7 cellular contexts compared by ENCODE assay signal in the genomic region with DNA sequence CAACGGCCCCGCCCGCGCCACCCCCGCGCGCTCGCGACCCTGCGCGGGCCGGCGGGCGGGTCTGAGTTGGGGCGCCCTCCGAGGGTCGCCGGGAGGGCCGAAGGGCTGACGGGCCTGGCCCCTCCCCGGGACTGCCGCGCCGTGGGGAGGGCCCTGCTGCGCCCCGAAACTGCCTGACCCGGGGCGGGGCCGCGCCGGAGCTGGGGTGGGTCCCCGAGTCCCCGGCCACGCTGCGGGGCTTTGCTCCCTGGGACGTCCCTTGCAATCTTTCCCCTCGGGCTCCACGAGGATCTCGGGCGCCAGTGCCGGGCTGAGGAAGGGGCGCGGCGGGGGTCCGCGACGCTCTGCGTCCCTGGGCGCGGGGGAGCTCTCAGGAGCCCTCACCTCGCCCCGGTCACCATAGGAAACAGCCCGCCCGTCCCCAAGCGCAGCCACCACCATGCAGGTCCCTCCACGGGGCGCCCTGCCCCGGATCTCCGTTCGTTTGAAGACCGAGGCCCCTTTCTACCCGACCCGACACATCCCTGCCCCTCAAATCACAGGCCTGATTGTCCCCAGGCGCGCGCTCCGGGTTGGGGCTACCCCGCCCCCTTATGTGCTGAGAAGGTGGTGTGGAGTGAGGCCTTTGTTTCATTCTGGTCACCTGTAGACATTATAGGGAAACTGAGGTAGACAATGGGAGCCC. TPM values are rescaled to one million over a fixed set of nuclear protein-coding genes. Genes with fewer than 3 reads are reported as not detected.
DNase-seq lines count a peak whose midpoint lies in the region; ATAC-seq and TF ChIP-seq lines count a peak whose summit lies in the region.

No MANE protein-coding gene starts in this region.

- DNase-seq in GM13977 (ENCODE audit: low spot score) = peak; percentile 72
- DNase-seq in Karpas-422 = peak; percentile 92
- peak in 24 of 34 experiments; percentile 37 to 72 (median 50) for DNase-seq in T-cell
- peak; percentile 68 to 74 (median 70) for DNase-seq in body of pancreas
- peak; percentile 66 for DNase-seq in smooth muscle cell (lab: John Stamatoyannopoulos, UW; ENCODE audit: unreplicated experiment)

- H3K4me1 ChIP-seq in Karpas-422 (ENCODE audit: low read length) = peaks cover 61% of the 10 kb centered on the region
- H3K4me1 ChIP-seq in body of pancreas = peaks cover 56% of the 10 kb centered on the region
- peaks cover 9% of the 10 kb centered on the region; the same call in 1 of the 2 replicates for H3K4me1 ChIP-seq in iPS-20b (ENCODE audit: insufficient read depth, low read length)
- H3K4me1 ChIP-seq in smooth muscle cell (ENCODE audit: low read depth) = peaks cover 33% of the 10 kb centered on the region

- peak overlapping the region; percentile 93 for H3K27ac ChIP-seq in Karpas-422 (ENCODE audit: low read length)
- peak overlapping the region; percentile 99 to 100 (median 99) for H3K27ac ChIP-seq in body of pancreas
- peak overlapping the region; percentile 8 for H3K27ac ChIP-seq in iPS-20b (ENCODE audit: low read length)
- peak overlapping the region; percentile 92 for H3K27ac ChIP-seq in smooth muscle cell (ENCODE audit: low read depth)

- H3K4me3 ChIP-seq in Karpas-422 (ENCODE audit: low read length) = peak overlapping the region; percentile 68
- peak overlapping the region in 1 of 2 donors; percentile 63 for H3K4me3 ChIP-seq in body of pancreas
- peak overlapping the region; percentile 83 for H3K4me3 ChIP-seq in iPS-20b (ENCODE audit: low read length)
- H3K4me3 ChIP-seq in smooth muscle cell = peak overlapping the region; percentile 61

- peaks cover 35% of the 10 kb centered on the region for H3K36me3 Mint-ChIP-seq in T-cell

- WGBS in body of pancreas, 2 donors = 1% methylated on average over 38 of the region's 68 CpGs; no CpG with 5 or more reads in 1 of the 2 donors
- WGBS in smooth muscle cell (ENCODE audit: low lambda C conversion rate) = 1% methylated on average over 38 of the region's 68 CpGs

- no peak for TF ChIP-seq POLR2A in body of pancreas (IDR thresholded peaks at IDR 0.05)

- CTCF ChIA-PET in T-cell (lab: Charles Lee) = no interaction called here

- peak overlapping the region; percentile 94 for H3K4me2 ChIP-seq in Karpas-422 (ENCODE audit: low read depth, low read length, poor library complexity, severe bottlenecking)
- H3K4me2 ChIP-seq in smooth muscle cell = peak overlapping the region; percentile 99

- POLR2A ChIA-PET in T-cell (lab: Charles Lee) = no interaction called here

- H3K27me3 ChIP-seq in Karpas-422 (ENCODE audit: low read length) = no peaks in the 10 kb centered on the region
- no peaks in the 10 kb centered on the region for H3K27me3 ChIP-seq in body of pancreas
- H3K27me3 ChIP-seq in iPS-20b (ENCODE audit: insufficient read depth, low read length) = peaks cover 21% of the 10 kb centered on the region
- H3K27me3 ChIP-seq in smooth muscle cell (ENCODE audit: low read depth) = no peaks in the 10 kb centered on the region

- ATAC-seq in T-cell (replicated peaks in 1 of 4) (peak; percentile 22 to 32 (median 28)), body of pancreas (peak; percentile 27), GM19467 (IDR thresholded peaks at IDR 0.05; ENCODE audit: unreplicated experiment) (no peak)

- no peak for TF ChIP-seq CTCF in GM13977 (IDR thresholded peaks at IDR 0.05; ENCODE audit: extremely low read depth, insufficient read depth, missing control alignments)
- no peak for TF ChIP-seq CTCF in body of pancreas (IDR thresholded peaks at IDR 0.05)
- no peak for TF ChIP-seq CTCF in smooth muscle cell (IDR thresholded peaks at IDR 0.05; ENCODE audit: borderline replicate concordance, insufficient read depth, poor library complexity, severe bottlenecking)

- H3K36me3 ChIP-seq in Karpas-422 (ENCODE audit: insufficient read depth, low read length) = peaks cover 27% of the 10 kb centered on the region
- H3K36me3 ChIP-seq in body of pancreas (replicated peaks in 1 of 2; ENCODE audit: insufficient read depth in 1 of 2, low read depth in 2 of 2) = peaks cover 0 to 9% of the 10 kb centered on the region in 2 donors
- H3K36me3 ChIP-seq in iPS-20b (ENCODE audit: insufficient read depth, low read depth, low read length) = peaks cover 36% of the 10 kb centered on the region
- peaks cover 3% of the 10 kb centered on the region for H3K36me3 ChIP-seq in smooth muscle cell (ENCODE audit: low read depth)

- H3K4me3 Mint-ChIP-seq in T-cell = peak overlapping the region; percentile 81 to 98 (median 85)

- peaks cover 43 to 57% (median 55%) of the 10 kb centered on the region in 3 donors for H3K4me1 Mint-ChIP-seq in T-cell

- peak overlapping the region; percentile 89 to 91 for H3K27ac Mint-ChIP-seq in T-cell

- peaks cover 11% of the 10 kb centered on the region for H3K79me2 ChIP-seq in Karpas-422 (ENCODE audit: low read length)
- peaks cover 63% of the 10 kb centered on the region for H3K79me2 ChIP-seq in smooth muscle cell (ENCODE audit: low read depth)

- no peak overlapping the region for H2AFZ ChIP-seq in Karpas-422 (ENCODE audit: low read length)
- no peak overlapping the region for H2AFZ ChIP-seq in smooth muscle cell (ENCODE audit: low read depth)

- H4K20me1 ChIP-seq in Karpas-422 (ENCODE audit: insufficient read depth, low read depth, low read length) (peaks cover 28% of the 10 kb centered on the region), smooth muscle cell (ENCODE audit: low read depth) (peaks cover 72% of the 10 kb centered on the region)

- no peaks in the 10 kb centered on the region for H3K9me3 Mint-ChIP-seq in T-cell

- H3K9ac ChIP-seq in Karpas-422 (ENCODE audit: low read length) (peak overlapping the region; percentile 90), iPS-20b (ENCODE audit: low read depth, low read length) (peak overlapping the region; percentile 81), smooth muscle cell (ENCODE audit: low read depth) (peak overlapping the region; percentile 75)

- intact Hi-C loops in body of pancreas (cut with DNase I) = no loop called here

- H3F3A ChIP-seq in smooth muscle cell (ENCODE audit: low read depth) = peaks cover 57% of the 10 kb centered on the region

- H3K27me3 Mint-ChIP-seq in T-cell = no peaks in the 10 kb centered on the region

- H3K9me3 ChIP-seq in Karpas-422 (ENCODE audit: low read length) = no peaks in the 10 kb centered on the region
- H3K9me3 ChIP-seq in body of pancreas = no peaks in the 10 kb centered on the region
- peaks cover 10% of the 10 kb centered on the region; the same call in 1 of the 2 replicates for H3K9me3 ChIP-seq in iPS-20b (ENCODE audit: insufficient read depth, low read depth, low read length)
- no peaks in the 10 kb centered on the region for H3K9me3 ChIP-seq in smooth muscle cell (replicated peaks; ENCODE audit: low read depth)

- no peaks in the 10 kb centered on the region for H3K9me2 ChIP-seq in Karpas-422 (replicated peaks; ENCODE audit: insufficient read depth, low read length)

- in situ Hi-C loops in GM13977 (cut with MboI; ENCODE audit: low pct_unique_long_range_greater_than_20kb, low sequenced_read_pairs, unreplicated experiment) = no loop called here

RNA-seq across cellular contexts. Expression of a gene that starts 0.5 kb away (rescaled TPM):
- 2,634 and 2,913 TPM in 2 replicates for total RNA-seq in Karpas-422 (2014; rRNA removed; shearing (Covaris generic); ENCODE audit: low replicate concordance)
- total RNA-seq in T-cell (1,000 to 10,000 TPM; 1,183 to 1,383 (median 1,262) TPM), body of pancreas (1,000 to 10,000 TPM; 1,634 to 1,790 TPM), smooth muscle cell (6,157 and 6,793 TPM in 2 replicates)
- 5,089 and 5,332 TPM in 2 replicates for polyA plus RNA-seq in smooth muscle cell

RNA-seq across cellular contexts. Expression of a gene that starts 15.1 kb away (rescaled TPM):
- 0.63 and 1.2 TPM in 2 replicates for total RNA-seq in Karpas-422 (2014; rRNA removed; shearing (Covaris generic); ENCODE audit: low replicate concordance)
- 1 to 10 TPM in 3 of 5 donors, under 1 TPM in 2; 0.91 to 4.2 (median 1.2) TPM for total RNA-seq in T-cell
- total RNA-seq in body of pancreas = 10 to 100 TPM in 1 of 2 donors, 1 to 10 TPM in 1; 7.0 to 13.5 TPM
- 0.63 and 2.2 TPM in 2 replicates for total RNA-seq in smooth muscle cell
- 0.56 and 0.72 TPM in 2 replicates for polyA plus RNA-seq in smooth muscle cell

RNA-seq across cellular contexts. Expression of a gene that starts 39.0 kb away (rescaled TPM):
- total RNA-seq in Karpas-422 (2014; rRNA removed; shearing (Covaris generic); ENCODE audit: low replicate concordance) = 14.8 and 30.9 TPM in 2 replicates
- total RNA-seq in T-cell (10 to 100 TPM; 31.7 to 62.1 (median 59.0) TPM), body of pancreas (10 to 100 TPM; 27.8 to 50.4 TPM), smooth muscle cell (17.9 and 19.4 TPM in 2 replicates)
- 25.4 and 28.5 TPM in 2 replicates for polyA plus RNA-seq in smooth muscle cell

Comparison
In these comparisons a context has a peak if more than half of its experiments do, and no peak if none do; other contexts are left out.
1. H3K27ac ChIP-seq: peak in every context shown above with its lines; median percentile 99 in body of pancreas; 93 in Karpas-422; 92 in smooth muscle cell; 8 in iPS-20b.